19 cellular contexts compared by ENCODE assay signal in the genomic region with DNA sequence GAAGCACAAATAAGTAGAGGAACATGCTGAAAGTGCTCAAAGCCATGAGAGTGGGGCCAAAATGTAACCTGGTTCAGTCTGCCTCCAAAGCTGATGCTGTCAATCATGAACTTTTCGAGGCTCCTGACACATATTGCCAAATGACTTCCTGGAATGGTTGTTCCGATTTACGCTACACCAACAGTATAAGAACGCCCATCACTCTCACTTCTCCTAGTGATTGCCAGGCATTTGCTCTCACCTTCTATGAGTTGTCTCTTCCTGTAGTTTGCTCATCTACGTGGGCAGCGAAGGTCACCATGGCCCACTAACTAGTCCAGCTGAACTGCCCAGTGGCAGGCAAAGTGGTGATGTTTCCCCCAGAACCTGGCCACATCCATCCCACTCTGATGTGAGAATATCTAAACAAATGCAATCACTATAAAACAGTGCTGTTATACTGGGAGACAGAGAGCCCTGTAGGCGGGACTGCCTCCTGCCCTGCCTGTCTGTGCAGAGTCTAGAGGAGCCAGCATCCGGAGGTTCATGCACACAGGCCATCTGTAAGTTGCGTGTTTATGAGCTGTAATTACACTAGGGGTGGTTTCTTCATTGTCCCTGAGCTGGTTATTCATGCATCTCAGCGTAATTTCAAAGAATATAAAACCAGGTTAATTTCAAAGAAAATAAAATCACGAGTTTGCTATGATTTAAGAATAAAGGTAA. TPM values are rescaled to one million over a fixed set of nuclear protein-coding genes. Genes with fewer than 3 reads are reported as not detected.
DNase-seq lines count a peak whose midpoint lies in the region; ATAC-seq and TF ChIP-seq lines count a peak whose summit lies in the region.
"Had no signal": no experiment of that assay in that cellular context is flagged by ENCODE, and none has a peak within 500 bp of the region (broad histone marks: within the 10 kb centered on the region; RNA-seq: fewer than 3 reads in every experiment).

No MANE protein-coding gene starts in this region.

- H2AFZ ChIP-seq in OCI-LY3 (ENCODE audit: low read depth, low read length): peak overlapping the region; percentile 93
- H2AFZ ChIP-seq in smooth muscle cell (ENCODE audit: low read depth): no peak overlapping the region
- H2AFZ ChIP-seq: parathyroid adenoma had no signal

- H3K9ac ChIP-seq in OCI-LY3 (ENCODE audit: low read length) (peak overlapping the region; percentile 39; the same call in 1 of the 2 replicates), smooth muscle cell (ENCODE audit: low read depth) (no peak overlapping the region)
- H3K9ac ChIP-seq: parathyroid adenoma had no signal

- BruUV-seq in A673 (replicated peaks; lab: Mats Ljungman, UMichigan): no TSS peak

- H3K9me3 ChIP-seq in A673 (ENCODE audit: low read depth, low read length, poor library complexity, severe bottlenecking): no peaks in the 10 kb centered on the region
- no peaks in the 10 kb centered on the region for H3K9me3 ChIP-seq in MG63
- H3K9me3 ChIP-seq in OCI-LY3 (ENCODE audit: insufficient read depth, low read length): no peaks in the 10 kb centered on the region
- no peaks in the 10 kb centered on the region for H3K9me3 ChIP-seq in smooth muscle cell (replicated peaks; ENCODE audit: low read depth)
- H3K9me3 ChIP-seq: esophagus squamous epithelium, left lung had no signal

- TF ChIP-seq CTCF in A673 (conservative IDR thresholded peaks at IDR 0.05; ENCODE audit: low read depth, low read length): no peak
- no peak for TF ChIP-seq CTCF in OCI-LY3 (IDR thresholded peaks at IDR 0.05; ENCODE audit: low read depth, low read length)
- no peak for TF ChIP-seq CTCF in smooth muscle cell (IDR thresholded peaks at IDR 0.05; ENCODE audit: borderline replicate concordance, insufficient read depth, poor library complexity, severe bottlenecking)

- peak; percentile 27 for ATAC-seq in left lobe of liver
- ATAC-seq: activated CD4-positive, CD25-positive, alpha-beta regulatory T cell treated with anti-CD3 and anti-CD28 coated beads, Interleukin-2, amount 50 U/mL, for 24 hours; left lung; stimulated activated naive CD8-positive, alpha-beta T cell treated with anti-CD3 and anti-CD28 coated beads, Interleukin-15, Interleukin-2, amounts not matched to agents 100 U/mL and 50 U/mL, for 24 hours had no signal

- no peak overlapping the region for H3K4me3 ChIP-seq in A673 (ENCODE audit: low read depth, low read length, poor library complexity, severe bottlenecking)
- H3K4me3 ChIP-seq in MG63: no peak overlapping the region
- H3K4me3 ChIP-seq in OCI-LY3 (ENCODE audit: low read length): peak overlapping the region; percentile 64
- H3K4me3 ChIP-seq in smooth muscle cell: no peak overlapping the region
- H3K4me3 ChIP-seq: esophagus squamous epithelium, left lung had no signal

- no peaks in the 10 kb centered on the region for H3K27me3 ChIP-seq in A673 (replicated peaks; ENCODE audit: insufficient read depth, low read depth, low read length, poor library complexity)
- no peaks in the 10 kb centered on the region for H3K27me3 ChIP-seq in MG63
- H3K27me3 ChIP-seq in OCI-LY3 (ENCODE audit: low read depth, low read length): no peaks in the 10 kb centered on the region
- H3K27me3 ChIP-seq in smooth muscle cell (ENCODE audit: low read depth): no peaks in the 10 kb centered on the region
- H3K27me3 ChIP-seq: esophagus squamous epithelium, left lung had no signal

- POLR2A ChIA-PET in A673 (lab: Charles Lee; ENCODE audit: low non-redundant PET): interaction anchor here (0.6 kb wide), 1 partner anchor 18 kb away, joined by 4 read pairs; no protein-coding TSS in a partner anchor

- CTCF ChIA-PET in A673 (lab: Charles Lee): interaction anchor here (0.8 kb wide), 1 partner anchor 254 kb away, joined by 3 read pairs; no protein-coding TSS in a partner anchor

- H4K20me1 ChIP-seq in OCI-LY3 (ENCODE audit: insufficient read depth, low read length) (no peaks in the 10 kb centered on the region), smooth muscle cell (ENCODE audit: low read depth) (no peaks in the 10 kb centered on the region)

- 76% methylated on average over 11 of the region's 11 CpGs for WGBS in smooth muscle cell (ENCODE audit: low lambda C conversion rate)

- H3K27ac ChIP-seq in A673 (ENCODE audit: low read depth, low read length, poor library complexity, severe bottlenecking): no peak overlapping the region
- H3K27ac ChIP-seq in OCI-LY3 (ENCODE audit: low read length): no peak overlapping the region
- H3K27ac ChIP-seq in smooth muscle cell (ENCODE audit: low read depth): no peak overlapping the region
- H3K27ac ChIP-seq: esophagus squamous epithelium, left lung, parathyroid adenoma had no signal

- H3F3A ChIP-seq in smooth muscle cell (ENCODE audit: low read depth): no peaks in the 10 kb centered on the region

- no peaks in the 10 kb centered on the region for H3K36me3 ChIP-seq in A673 (ENCODE audit: insufficient read depth, low read length, poor library complexity, severe bottlenecking)
- H3K36me3 ChIP-seq in MG63: no peaks in the 10 kb centered on the region
- H3K36me3 ChIP-seq in OCI-LY3 (replicated peaks; ENCODE audit: low read depth, low read length): no peaks in the 10 kb centered on the region
- H3K36me3 ChIP-seq in smooth muscle cell (ENCODE audit: low read depth): no peaks in the 10 kb centered on the region
- H3K36me3 ChIP-seq: esophagus squamous epithelium, left lung had no signal

- DNase-seq in A673 (ENCODE audit: low spot score) (peak; percentile 65), MG63 (peak; percentile 55), left lobe of liver (ENCODE audit: low spot score) (no peak), glomerular visceral epithelial cell (ENCODE audit: extremely low spot score) (no peak), SW 1271 (lab: John Stamatoyannopoulos, UW) (no peak), AML-193 (lab: John Stamatoyannopoulos, UW) (no peak), smooth muscle cell (lab: John Stamatoyannopoulos, UW; ENCODE audit: unreplicated experiment) (no peak)
- DNase-seq: activated gamma-delta T cell treated with Interleukin-2 at 50 U/mL for 16 hours; aorta; DMS153; esophagus squamous epithelium; left lung; NCI-H1105 treated with DMSO at 0.1 percent for 48 hours; NCI-H446 treated with DMSO at 0.1 percent for 48 hours; stimulated activated naive CD8-positive, alpha-beta T cell treated with anti-CD3 and anti-CD28 coated beads, Interleukin-15, Interleukin-2, amounts not matched to agents 100 U/mL and 50 U/mL, for 24 hours; T-helper 1 cell had no signal

- H3K4me1 ChIP-seq in A673 (ENCODE audit: insufficient read depth, low read length, poor library complexity, severe bottlenecking) (peaks cover 8% of the 10 kb centered on the region), OCI-LY3 (ENCODE audit: low read length) (peaks cover 26% of the 10 kb centered on the region), smooth muscle cell (ENCODE audit: low read depth) (no peaks in the 10 kb centered on the region)

- intact Hi-C loops in A673 (cut with micrococcal nuclease; ENCODE audit: unreplicated experiment): no loop called here

- H3K4me2 ChIP-seq in OCI-LY3 (ENCODE audit: low read length) (peak overlapping the region; percentile 83), smooth muscle cell (no peak overlapping the region)

- H3K79me2 ChIP-seq in OCI-LY3 (ENCODE audit: low read length) (no peaks in the 10 kb centered on the region), smooth muscle cell (ENCODE audit: low read depth) (no peaks in the 10 kb centered on the region)
- H3K79me2 ChIP-seq: parathyroid adenoma had no signal

RNA-seq across cellular contexts. Expression of a gene that starts 8.8 kb away (rescaled TPM):
- 7.1 and 7.2 TPM in 2 replicates for total RNA-seq in A673 (2021)
- total RNA-seq in MG63 (2014; rRNA removed; shearing (Covaris generic); ENCODE audit: low replicate concordance): 1.1 and 1.3 TPM in 2 replicates
- total RNA-seq in left lobe of liver: 12.8 TPM
- total RNA-seq in smooth muscle cell: 1.2 and 2.2 TPM in 2 replicates
- polyA plus RNA-seq in smooth muscle cell: 2.4 and 2.7 TPM in 2 replicates

Comparison
In these comparisons a context has a peak if more than half of its experiments do, and no peak if none do; other contexts are left out.
1. DNase-seq: peak in A673 (single experiment) and MG63 (single experiment); none in left lobe of liver (single experiment), glomerular visceral epithelial cell (single experiment), SW 1271 (0 of 2), AML-193 (0 of 2) and smooth muscle cell (single experiment).